14 cellular contexts compared by ENCODE assay signal in the genomic region with DNA sequence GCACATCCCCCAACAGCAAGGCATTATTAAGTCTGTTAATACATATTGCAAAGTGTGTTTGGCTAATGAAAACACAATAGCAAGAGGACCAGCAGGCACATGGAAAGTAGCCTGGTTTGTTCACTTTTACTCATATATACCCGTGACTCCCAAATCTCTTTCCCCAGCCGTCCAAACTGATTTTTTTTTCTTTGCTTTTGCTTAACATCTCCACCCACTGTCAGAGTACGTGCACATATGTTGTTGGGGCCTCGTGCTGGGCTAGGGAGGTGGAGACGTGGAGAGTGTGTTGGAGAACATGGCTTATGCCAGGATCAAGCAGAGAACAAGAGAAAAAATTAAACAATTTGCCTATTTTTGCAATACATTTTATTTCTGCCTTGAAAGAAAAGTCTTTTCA. TPM values are rescaled to one million over a fixed set of nuclear protein-coding genes. Genes with fewer than 3 reads are reported as not detected.
"Had no signal": no experiment of that assay in that cellular context is flagged by ENCODE, and none has a peak within 500 bp of the region (broad histone marks: within the 10 kb centered on the region; RNA-seq: fewer than 3 reads in every experiment).

No MANE protein-coding gene starts in this region.

- H3K4me3 Mint-ChIP-seq: activated naive CD4-positive, alpha-beta T cell treated with anti-CD3 and anti-CD28 coated beads for 36 hours had no signal

- H3K27me3 ChIP-seq: testis had no signal

- H3K36me3 ChIP-seq: cardiac muscle cell, colonic mucosa, esophagus muscularis mucosa, sigmoid colon, stomach had no signal

- H3K27ac ChIP-seq: cardiac muscle cell, colonic mucosa, esophagus muscularis mucosa, parathyroid adenoma, sigmoid colon, stomach, testis had no signal

- H3K9ac ChIP-seq: parathyroid adenoma had no signal

- H3K9me3 Mint-ChIP-seq: activated naive CD4-positive, alpha-beta T cell treated with anti-CD3 and anti-CD28 coated beads for 36 hours; activated T-helper 2 cell treated with anti-CD3 and anti-CD28 coated beads, Interferon-gamma antibody, Interleukin-2, Interleukin-4, amounts not matched to agents 10 μg/mL and 5 μg/mL and 100 μg/mL, durations not matched to agents 14 hours and 24 hours and 36 hours had no signal

- H3K4me3 ChIP-seq: cardiac muscle cell, colonic mucosa, esophagus muscularis mucosa, sigmoid colon, stomach, testis had no signal

- H3K9me3 ChIP-seq: colonic mucosa, esophagus muscularis mucosa, sigmoid colon, stomach, testis had no signal

- DNase-seq: activated CD4-positive, CD25-positive, alpha-beta regulatory T cell treated with anti-CD3 and anti-CD28 coated beads, Interleukin-2, amount 50 U/mL, for 72 hours; activated naive CD4-positive, alpha-beta T cell treated with anti-CD3 and anti-CD28 coated beads for 36 hours; colonic mucosa; effector CD4-positive, alpha-beta T cell; sigmoid colon; stimulated activated CD4-positive, alpha-beta T cell treated with anti-CD3 and anti-CD28 coated beads, Interleukin-2, amount 100 ng/mL, for 24 hours; stomach; T1000; testis had no signal

- H3K4me1 ChIP-seq: parathyroid adenoma, testis had no signal

- ATAC-seq: left lobe of liver had no signal

- H3K27ac Mint-ChIP-seq: activated naive CD4-positive, alpha-beta T cell treated with anti-CD3 and anti-CD28 coated beads for 36 hours; activated T-helper 2 cell treated with anti-CD3 and anti-CD28 coated beads, Interferon-gamma antibody, Interleukin-2, Interleukin-4, amounts not matched to agents 10 μg/mL and 5 μg/mL and 100 μg/mL, durations not matched to agents 14 hours and 24 hours and 36 hours had no signal

RNA-seq across cellular contexts. Expression of a gene that starts 4.2 kb away (rescaled TPM):
- total RNA-seq: activated naive CD4-positive, alpha-beta T cell treated with anti-CD3 and anti-CD28 coated beads for 36 hours; activated T-helper 2 cell treated with anti-CD3 and anti-CD28 coated beads, Interferon-gamma antibody, Interleukin-2, Interleukin-4, amounts not matched to agents 10 μg/mL and 5 μg/mL and 100 μg/mL, durations not matched to agents 14 hours and 24 hours and 36 hours; cardiac muscle cell had no signal
